ENCODE assay signal across 9 cellular contexts in the genomic region with DNA sequence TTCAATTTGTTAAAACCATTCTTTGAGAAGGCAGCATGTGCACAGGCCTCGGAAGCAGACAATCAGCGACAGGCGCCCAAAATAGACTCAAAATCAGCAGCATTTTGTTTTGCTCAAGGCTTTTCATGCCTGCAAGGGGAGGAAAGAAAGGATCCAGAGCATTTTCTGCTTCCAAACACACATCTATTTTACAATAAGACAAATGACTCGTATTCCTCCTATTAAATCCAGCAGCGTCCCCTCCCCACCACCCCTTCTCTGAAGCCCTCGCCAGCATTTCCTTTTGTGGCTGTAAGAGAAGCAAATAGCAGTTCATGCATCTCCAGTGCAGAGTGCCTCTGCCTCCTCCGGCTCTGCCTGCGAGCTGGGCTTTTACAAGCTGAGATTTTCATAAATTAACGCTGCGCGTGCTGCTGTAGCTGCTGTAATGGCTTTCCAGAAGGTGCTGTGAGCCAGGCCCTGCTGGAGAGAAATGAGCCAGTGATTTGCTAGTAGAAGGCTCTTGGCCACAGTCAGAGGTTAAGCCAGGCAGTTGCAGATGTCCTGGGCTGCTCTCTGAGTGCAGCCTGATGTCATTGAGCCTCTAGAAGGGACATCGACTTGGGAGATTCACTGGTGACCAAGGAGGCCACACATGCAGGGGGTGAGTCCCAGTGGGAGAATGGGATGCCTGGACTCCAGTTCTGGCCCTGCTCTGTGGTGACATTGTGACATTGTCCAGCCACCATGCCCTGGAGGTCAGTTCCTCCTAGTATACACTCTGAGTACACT.
A peak's percentile ranks its signal among the peaks of the same experiment; 100 is the strongest.
DNase-seq lines count a peak whose midpoint lies in the region; ATAC-seq and TF ChIP-seq lines count a peak whose summit lies in the region.
"Had no signal": no experiment of that assay in that cellular context is flagged by ENCODE, and none has a peak within 500 bp of the region (broad histone marks: within the 10 kb centered on the region; RNA-seq: fewer than 3 reads in every experiment).

No MANE protein-coding gene starts in this region.

- peak overlapping the region; percentile 70 for H3K4me2 ChIP-seq in skeletal muscle satellite cell (ENCODE audit: low read length)

- no peak overlapping the region for H3K4me3 ChIP-seq in body of pancreas
- H3K4me3 ChIP-seq in skeletal muscle satellite cell (ENCODE audit: low read length) = peak overlapping the region; percentile 31
- no peak overlapping the region for H3K4me3 ChIP-seq in H7 (ENCODE audit: insufficient read depth, low read depth, low read length)

- no peaks in the 10 kb centered on the region for H3K4me1 Mint-ChIP-seq in activated T-cell treated with anti-CD3 and anti-CD28 coated beads, Interleukin-2, amount 50 U/mL, for 4 hours (ENCODE audit: low read depth)

- no peak for TF ChIP-seq CTCF in body of pancreas (IDR thresholded peaks at IDR 0.05)

- H3K9me3 ChIP-seq in body of pancreas (no peaks in the 10 kb centered on the region), skeletal muscle satellite cell (replicated peaks; ENCODE audit: low read length) (no peaks in the 10 kb centered on the region)

- no peak overlapping the region for H3K4me3 Mint-ChIP-seq in activated T-cell treated with anti-CD3 and anti-CD28 coated beads, Interleukin-2, amount 50 U/mL, for 4 hours

- H3K9ac ChIP-seq in skeletal muscle satellite cell (ENCODE audit: low read depth, low read length) = peak overlapping the region; percentile 11

- intact Hi-C loops in body of pancreas (cut with DNase I) = no loop called here

- TF ChIP-seq POLR2A in body of pancreas (IDR thresholded peaks at IDR 0.05) = no peak

- H3K4me1 ChIP-seq in body of pancreas (peaks cover 33% of the 10 kb centered on the region), skeletal muscle satellite cell (ENCODE audit: control insufficient read depth, insufficient read depth, low read length) (peaks cover 34% of the 10 kb centered on the region)

- H3K36me3 Mint-ChIP-seq in activated T-cell treated with anti-CD3 and anti-CD28 coated beads, Interleukin-2, amount 50 U/mL, for 4 hours (ENCODE audit: insufficient read depth) = no peaks in the 10 kb centered on the region

- no peaks in the 10 kb centered on the region for H3K9me3 Mint-ChIP-seq in activated T-cell treated with anti-CD3 and anti-CD28 coated beads, Interleukin-2, amount 50 U/mL, for 4 hours

- H3K27ac ChIP-seq in body of pancreas = peak overlapping the region; percentile 44 to 67 (median 58)

- H3K36me3 ChIP-seq in body of pancreas (replicated peaks in 1 of 2; ENCODE audit: insufficient read depth in 1 of 2, low read depth in 2 of 2) (no peaks in the 10 kb centered on the region), skeletal muscle satellite cell (ENCODE audit: insufficient read depth, low read length) (no peaks in the 10 kb centered on the region), H7 (replicated peaks; ENCODE audit: control insufficient read depth, insufficient read depth, low read length) (no peaks in the 10 kb centered on the region)

- peaks cover 2% of the 10 kb centered on the region for H3K27me3 Mint-ChIP-seq in activated T-cell treated with anti-CD3 and anti-CD28 coated beads, Interleukin-2, amount 50 U/mL, for 4 hours (ENCODE audit: low read depth)

- DNase-seq in GM03348 (ENCODE audit: low spot score) (peak; percentile 71), body of pancreas (peak in 3 of 4 donors; percentile 18 to 35 (median 28)), iris pigment epithelial cell (ENCODE audit: low read depth) (peak; percentile 45), NOMO-1 (lab: John Stamatoyannopoulos, UW; ENCODE audit: unreplicated experiment in 2 of 2) (no peak), H7 (no peak)
- no peak for DNase-seq in activated T-cell treated with anti-CD3 and anti-CD28 coated beads, Interleukin-2, amount 50 U/mL, for 4 hours
- DNase-seq: NCI-H345 had no signal

- H3K27me3 ChIP-seq in body of pancreas = no peaks in the 10 kb centered on the region
- no peaks in the 10 kb centered on the region for H3K27me3 ChIP-seq in skeletal muscle satellite cell (ENCODE audit: control insufficient read depth, insufficient read depth, low read length)
- no peaks in the 10 kb centered on the region for H3K27me3 ChIP-seq in H7 (ENCODE audit: control insufficient read depth, insufficient read depth, low read length)

- ATAC-seq in body of pancreas (peak; percentile 57), GM18502 (IDR thresholded peaks at IDR 0.05; ENCODE audit: poor library complexity, unreplicated experiment) (no peak)
- ATAC-seq in activated T-cell treated with anti-CD3 and anti-CD28 coated beads, Interleukin-2, amount 50 U/mL, for 4 hours = no peak

- WGBS in body of pancreas, 2 donors = 25 to 41% methylated on average over 11 to 12 of the region's 12 CpGs

Comparison
In these comparisons a context has a peak if more than half of its experiments do, and no peak if none do; other contexts are left out.
1. DNase-seq: peak in GM03348 (single experiment), body of pancreas (3 of 4) and iris pigment epithelial cell (single experiment); none in NOMO-1 (0 of 2), activated T-cell treated with anti-CD3 and anti-CD28 coated beads, Interleukin-2, amount 50 U/mL, for 4 hours (single experiment) and H7 (single experiment).